Comparison of ENCODE assay signal across 25 cellular contexts in genomic region chr3:169391672-169392071, GRCh38.
"Had no signal": no experiment of that assay in that cellular context is flagged by ENCODE, and none has a peak within 500 bp of the region (broad histone marks: within the 10 kb centered on the region; RNA-seq: fewer than 3 reads in every experiment).

No MANE protein-coding gene starts in this region.

- DNase-seq: activated B cell treated with CpG ODN at 0.5 μM for 24 hours; activated CD4-positive, alpha-beta memory T cell treated with anti-CD3 and anti-CD28 coated beads for 36 hours; activated CD4-positive, alpha-beta T cell treated with anti-CD3 and anti-CD28 coated beads for 4 hours; activated CD4-positive, alpha-beta T cell treated with anti-CD3 and anti-CD28 coated beads, Interleukin-2, amount 50 U/mL, for 1 hour; activated CD4-positive, CD25-positive, alpha-beta regulatory T cell treated with anti-CD3 and anti-CD28 coated beads, Interleukin-2, amount 50 U/mL, for 72 hours; activated CD8-positive, alpha-beta memory T cell treated with anti-CD3 and anti-CD28 coated beads, Interleukin-2, amount 50 U/mL, for 4 hours; activated gamma-delta T cell treated with Interleukin-2 at 50 U/mL for 16 hours; activated naive CD4-positive, alpha-beta T cell treated with anti-CD3 and anti-CD28 coated beads for 36 hours; activated T-cell treated with anti-CD3 and anti-CD28 coated beads for 4 hours; activated T-cell treated with anti-CD3 and anti-CD28 coated beads, Interleukin-2, amount 50 U/mL, for 4 hours; adrenal gland; body of pancreas; Karpas-422; NCI-H1105; NCI-H1417 treated with DMSO at 0.1 percent for 48 hours; NCI-H187 treated with DMSO at 0.1 percent for 48 hours; NCI-H2081; NCI-H2171; NCI-H510A; NK-92 treated with Interleukin-12 subunit alpha and Interleukin-12 subunit beta, amount 100 ng/mL, for 24 hours; PC-9; SIG-M5 had no signal

- H3K27me3 ChIP-seq: adrenal gland, body of pancreas, breast epithelium had no signal

- H2AFZ ChIP-seq: PC-9 had no signal

- H3K36me3 ChIP-seq: adrenal gland, breast epithelium had no signal

- H3K4me1 ChIP-seq: adrenal gland, breast epithelium had no signal

- H3K4me3 ChIP-seq: adrenal gland, body of pancreas, breast epithelium, K562, PC-9 had no signal

- H3K27ac ChIP-seq: adrenal gland, breast epithelium, PC-9, RWPE1 had no signal

- H3K9me3 ChIP-seq: adrenal gland, body of pancreas, breast epithelium had no signal
